In the genomic region with DNA sequence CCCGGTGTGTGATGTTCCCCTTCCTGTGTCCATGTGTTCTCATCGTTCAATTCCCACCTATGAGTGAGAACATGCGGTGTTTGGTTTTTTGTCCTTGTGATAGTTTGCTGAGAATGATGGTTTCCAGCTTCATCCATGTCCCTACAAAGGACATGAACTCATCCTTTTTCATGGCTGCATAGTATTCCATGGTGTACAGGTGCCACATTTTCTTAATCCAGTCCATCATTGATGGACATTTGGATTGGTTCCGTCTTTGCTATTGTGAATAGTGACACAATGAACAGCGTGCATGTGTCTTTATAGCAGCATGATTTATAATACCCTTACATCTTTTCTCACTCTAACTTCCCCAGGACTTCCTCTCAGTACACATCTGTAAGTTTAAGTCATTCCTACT, we compare ENCODE assay signal across 9 cellular contexts. TPM values are rescaled to one million over a fixed set of nuclear protein-coding genes. Genes with fewer than 3 reads are reported as not detected.
"Had no signal": no experiment of that assay in that cellular context is flagged by ENCODE, and none has a peak within 500 bp of the region (broad histone marks: within the 10 kb centered on the region; RNA-seq: fewer than 3 reads in every experiment).

No MANE protein-coding gene starts in this region.

RNA-seq across cellular contexts. Expression of gene DPP10, which starts 35.1 kb away (rescaled TPM):
- total RNA-seq: OCI-LY7, PC-3, PC-9, RPMI7951, SJCRH30, SJSA1, SK-MEL-5, T-cell had no signal
- polyA plus RNA-seq: SK-N-SH had no signal
